Comparison of ENCODE assay signal across 8 cellular contexts in the genomic region with DNA sequence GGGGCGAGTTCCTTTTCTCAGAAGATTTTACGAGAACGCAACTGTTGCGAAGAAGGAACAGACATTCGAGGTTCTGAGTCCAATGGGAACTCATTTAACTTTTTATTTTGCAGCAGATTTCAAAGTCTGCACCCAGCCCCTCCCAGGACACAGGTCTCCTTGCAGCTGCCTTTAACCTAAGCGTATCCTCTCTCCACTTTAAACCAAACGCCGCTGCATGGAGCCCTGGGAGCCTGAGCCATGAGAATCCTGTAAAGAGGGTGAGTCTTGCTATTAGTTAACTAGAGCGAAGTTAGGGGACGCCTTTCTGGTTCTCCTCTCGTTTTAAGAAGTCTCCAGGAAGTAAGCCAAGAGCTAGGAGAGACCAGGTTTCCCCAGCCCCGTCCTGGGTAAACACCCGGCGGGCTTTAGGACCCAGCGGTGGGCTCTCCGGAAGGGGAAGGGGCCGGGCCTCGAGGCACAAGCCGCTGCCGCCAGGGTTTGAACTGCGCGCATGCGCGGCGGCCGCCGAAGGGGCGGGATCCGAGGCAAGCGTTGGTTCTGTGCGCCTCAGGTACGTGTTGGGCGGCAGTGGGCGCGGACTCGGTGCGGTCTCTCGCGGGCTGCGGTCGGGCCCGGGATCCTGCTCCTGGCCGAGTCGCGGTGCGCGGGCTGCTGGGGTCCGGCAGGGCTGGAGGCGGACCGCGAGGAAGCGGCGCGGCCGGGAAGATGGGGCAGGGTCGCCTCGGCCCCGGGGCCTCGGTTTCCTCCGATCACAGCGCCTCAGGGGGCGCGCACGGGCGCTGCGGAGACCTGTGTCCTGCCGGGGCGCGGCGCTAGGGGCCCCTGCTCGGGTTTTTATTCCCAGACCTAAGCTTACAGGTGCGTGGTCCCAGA. TPM values are rescaled to one million over a fixed set of nuclear protein-coding genes. Genes with fewer than 3 reads are reported as not detected.
DNase-seq lines count a peak whose midpoint lies in the region; ATAC-seq and TF ChIP-seq lines count a peak whose summit lies in the region.

Gene TDP1, plus strand, starts transcription at position 510 of the 876 bp plus-strand sequence. CDS start 7,188 bp downstream, outside the sequence.

- peaks cover 14% of the 10 kb centered on the region for H3K36me3 ChIP-seq in WERI-Rb-1
- peaks cover 2% of the 10 kb centered on the region for H3K36me3 ChIP-seq in mammary epithelial cell (ENCODE audit: insufficient read depth, low read length)
- no peaks in the 10 kb centered on the region for H3K36me3 ChIP-seq in smooth muscle cell (ENCODE audit: low read depth)

- DNase-seq in ACHN = peak; percentile 92
- peak; percentile 84 for DNase-seq in NCI-H2196 treated with DMSO at 0.1 percent for 48 hours (lab: John Stamatoyannopoulos, UW; ENCODE audit: unreplicated experiment)
- peak; percentile 98 for DNase-seq in WERI-Rb-1
- peak; percentile 94 for DNase-seq in mammary epithelial cell
- DNase-seq in iPS-NIHi11 (ENCODE audit: low spot score) = peak; percentile 98
- DNase-seq in smooth muscle cell (lab: John Stamatoyannopoulos, UW; ENCODE audit: unreplicated experiment) = peak; percentile 84

- peak within 1 kb of the TSS; percentile 84 for H2AFZ ChIP-seq in mammary epithelial cell (ENCODE audit: low read depth, low read length)
- peak within 1 kb of the TSS; percentile 92 for H2AFZ ChIP-seq in smooth muscle cell (ENCODE audit: low read depth)

- H3K4me3 ChIP-seq in WERI-Rb-1 (ENCODE audit: low read depth, low read length) (peak within 1 kb of the TSS; percentile 90), mammary epithelial cell (replicated peaks in 1 of 3; ENCODE audit: insufficient read depth in 1 of 3, low read depth in 2 of 3, low read length in 3 of 3) (peak within 1 kb of the TSS; percentile 46 to 92 (median 81)), smooth muscle cell (peak within 1 kb of the TSS; percentile 61)

- in situ Hi-C loops in ACHN (cut with HindIII; ENCODE audit: low pct_ligation_motif_present, low pct_unique_long_range_greater_than_20kb, low sequenced_read_pairs) = no loop called here
- in situ Hi-C loops in mammary epithelial cell (cut with MboI; ENCODE audit: low sequenced_read_pairs in 2 of 2) = no loop called here

- H3K4me2 ChIP-seq in mammary epithelial cell (ENCODE audit: insufficient read depth, low read depth, low read length) (peak within 1 kb of the TSS; percentile 91), smooth muscle cell (peak within 1 kb of the TSS; percentile 89)

- peak within 1 kb of the TSS; percentile 87 for H3K27ac ChIP-seq in WERI-Rb-1
- H3K27ac ChIP-seq in mammary epithelial cell (ENCODE audit: insufficient read depth, low read depth, low read length) = peak within 1 kb of the TSS; percentile 88
- peak within 1 kb of the TSS; percentile 92 for H3K27ac ChIP-seq in smooth muscle cell (ENCODE audit: low read depth)

- intact Hi-C loops in mammary epithelial cell (cut with micrococcal nuclease) = loop anchor here (2.0 to 10.0 kb wide), 3 partner anchors 17 to 1403 kb away; partner anchors contain the start of gene CALM1

- H3K9ac ChIP-seq in mammary epithelial cell (ENCODE audit: insufficient read depth, low read length) (peak within 1 kb of the TSS; percentile 91), smooth muscle cell (ENCODE audit: low read depth) (peak within 1 kb of the TSS; percentile 91)

- H3K27me3 ChIP-seq in WERI-Rb-1 (ENCODE audit: insufficient read depth, low read depth, severe bottlenecking) (no peaks in the 10 kb centered on the region), mammary epithelial cell (ENCODE audit: insufficient read depth, low read length) (no peaks in the 10 kb centered on the region), smooth muscle cell (ENCODE audit: low read depth) (no peaks in the 10 kb centered on the region)

- H3F3A ChIP-seq in smooth muscle cell (ENCODE audit: low read depth) = no peaks in the 10 kb centered on the region

- CTCF ChIA-PET in mammary epithelial cell (lab: Charles Lee; ENCODE audit: low non-redundant PET) = interaction anchor here (0.7 kb wide), 1 partner anchor 16 kb away, joined by 8 read pairs; no protein-coding TSS in a partner anchor

- ATAC-seq in GM18870 (IDR thresholded peaks at IDR 0.05; ENCODE audit: unreplicated experiment) = peak; percentile 43
- ATAC-seq in HG03135 (IDR thresholded peaks at IDR 0.05; ENCODE audit: unreplicated experiment) = peak; percentile 58

- 2% methylated on average over 20 of the region's 72 CpGs for WGBS in mammary epithelial cell (ENCODE audit: low coverage, missing lambda C conversion rate)
- 1% methylated on average over 66 of the region's 72 CpGs for WGBS in smooth muscle cell (ENCODE audit: low lambda C conversion rate)

- dilution Hi-C loops in mammary epithelial cell (cut with HindIII; ENCODE audit: low sequenced_read_pairs) = no loop called here

- TF ChIP-seq CTCF in WERI-Rb-1 (IDR thresholded peaks at IDR 0.05; ENCODE audit: low read depth, low read length) = peak; percentile 40; the same call in 1 of the 2 replicates
- no peak for TF ChIP-seq CTCF in mammary epithelial cell (conservative IDR thresholded peaks at IDR 0.05 in 1 of 2, IDR thresholded peaks at IDR 0.05 in 1 of 2; ENCODE audit: extremely low read depth in 1 of 2, insufficient read depth in 1 of 2, low read depth in 1 of 2, low read length in 2 of 2)
- TF ChIP-seq CTCF in smooth muscle cell (IDR thresholded peaks at IDR 0.05; ENCODE audit: borderline replicate concordance, insufficient read depth, poor library complexity, severe bottlenecking) = no peak

- H3K4me1 ChIP-seq in mammary epithelial cell (ENCODE audit: insufficient read depth, low read length) = peaks cover 25% of the 10 kb centered on the region
- H3K4me1 ChIP-seq in smooth muscle cell (ENCODE audit: low read depth) = peaks cover 8% of the 10 kb centered on the region

- TSS peak; percentile 41 for BruUV-seq in mammary epithelial cell (replicated peaks; lab: Mats Ljungman, UMichigan)

- H3K9me3 ChIP-seq in WERI-Rb-1 (ENCODE audit: severe bottlenecking) (no peaks in the 10 kb centered on the region), mammary epithelial cell (replicated peaks; ENCODE audit: insufficient read depth, low read length) (no peaks in the 10 kb centered on the region), smooth muscle cell (replicated peaks; ENCODE audit: low read depth) (no peaks in the 10 kb centered on the region)

- peaks cover 44% of the 10 kb centered on the region for H3K79me2 ChIP-seq in mammary epithelial cell (ENCODE audit: insufficient read depth, low read length)
- peaks cover 8% of the 10 kb centered on the region for H3K79me2 ChIP-seq in smooth muscle cell (ENCODE audit: low read depth)

- H4K20me1 ChIP-seq in mammary epithelial cell (ENCODE audit: insufficient read depth, low read length) = no peaks in the 10 kb centered on the region
- H4K20me1 ChIP-seq in smooth muscle cell (ENCODE audit: low read depth) = no peaks in the 10 kb centered on the region

RNA-seq across cellular contexts. Expression of gene TDP1, which starts in this region (rescaled TPM):
- total RNA-seq in mammary epithelial cell = 10 to 100 TPM; 21.8 to 29.0 TPM
- 25.5 TPM for polyA plus RNA-seq in mammary epithelial cell
- polyA minus RNA-seq in mammary epithelial cell = 51.8 TPM
- total RNA-seq in smooth muscle cell = 16.6 and 22.3 TPM in 2 replicates
- 10.0 and 12.0 TPM in 2 replicates for polyA plus RNA-seq in smooth muscle cell

Comparison
In these comparisons a context has a peak if more than half of its experiments do, and no peak if none do; other contexts are left out.
1. Peak in every context shown above with its lines: DNase-seq, ATAC-seq, H3K4me3 ChIP-seq and H3K27ac ChIP-seq.